12 cellular contexts compared by ENCODE assay signal in genomic region chr17:41255381-41256286, GRCh38. TPM values are rescaled to one million over a fixed set of nuclear protein-coding genes. Genes with fewer than 3 reads are reported as not detected.
DNase-seq lines count a peak whose midpoint lies in the region; ATAC-seq, FAIRE-seq and TF ChIP-seq lines count a peak whose summit lies in the region.
"Not testable (repeated sequence)": the region's sequence is repeated elsewhere in the genome, so short reads cannot be mapped to it uniquely, and the experiment has no call there.
"Had no signal": no experiment of that assay in that cellular context is flagged by ENCODE, and none has a peak within 500 bp of the region (broad histone marks: within the 10 kb centered on the region; RNA-seq: fewer than 3 reads in every experiment).

Gene KRTAP9-9, plus strand, starts transcription at chr17:41255384.

- POLR2A ChIA-PET in A549 (lab: Yijun Ruan, JAX) = not testable (repeated sequence)

- not testable (repeated sequence) for H4K91ac ChIP-seq in neuronal stem cell (ENCODE audit: low read depth, low read length, poor library complexity)

- 41% methylated on average over 4 of the region's 5 CpGs for WGBS in A549 (ENCODE audit: missing lambda C conversion rate)
- no CpG with 5 or more reads among the region's 5 CpGs for WGBS in neuronal stem cell (ENCODE audit: extremely low coverage in 2 of 2, insufficient read length in 2 of 2, insufficient replicate concordance in 1 of 2), 2 donors

- not testable (repeated sequence) for ATAC-seq in A549, Right ventricle myocardium inferior

- not testable (repeated sequence) for TF ChIP-seq CTCF in A549 (IDR thresholded peaks at IDR 0.05); GM13977 (IDR thresholded peaks at IDR 0.05; ENCODE audit: extremely low read depth, insufficient read depth, missing control alignments)

- DNase-seq in A549 (ENCODE audit: low read depth in 1 of 2, low spot score in 1 of 2); neuronal stem cell (ENCODE audit: low spot score): not testable (repeated sequence)
- peak; percentile 49 for DNase-seq in EH (ENCODE audit: low read depth)
- peak; percentile 0 for DNase-seq in GM13977 (ENCODE audit: low spot score)
- peak; percentile 29 for DNase-seq in activated CD4-positive, alpha-beta T cell treated with anti-CD3 and anti-CD28 coated beads, Interleukin-2, amount 10 ng/mL, durations not matched to agents 24 days and 14 days
- peak; percentile 9 for DNase-seq in fibroblast of gingiva (ENCODE audit: low read depth)
- peak; percentile 60 for DNase-seq in Right ventricle myocardium inferior (ENCODE audit: missing footprints)

- H3K9me3 Mint-ChIP-seq in activated CD4-positive, alpha-beta T cell treated with anti-CD3 and anti-CD28 coated beads, Interleukin-2, amount 10 ng/mL, durations not matched to agents 24 days and 14 days = not testable (repeated sequence)

- FAIRE-seq in A549 (lab: Jason Lieb, UNC) = peak; percentile 32

- H3K27ac Mint-ChIP-seq in activated CD4-positive, alpha-beta T cell treated with anti-CD3 and anti-CD28 coated beads, Interleukin-2, amount 10 ng/mL, durations not matched to agents 24 days and 14 days = not testable (repeated sequence)

- not testable (repeated sequence) for H2BK15ac ChIP-seq in neuronal stem cell (ENCODE audit: low read length)

- H3K27me3 ChIP-seq in neuronal stem cell (ENCODE audit: control insufficient read depth in 3 of 3, insufficient read depth in 3 of 3, low read depth in 1 of 3, low read length in 3 of 3) = not testable (repeated sequence)

- H3K36me3 ChIP-seq in neuronal stem cell (replicated peaks in 1 of 2; ENCODE audit: control insufficient read depth in 2 of 2, insufficient read depth in 2 of 2, low read length in 2 of 2) = not testable (repeated sequence)

- H3K23ac ChIP-seq in neuronal stem cell (ENCODE audit: low read depth, low read length, poor library complexity) = not testable (repeated sequence)

- H4K8ac ChIP-seq in neuronal stem cell (ENCODE audit: low read depth, low read length) = peak within 1 kb of the TSS; percentile 82

- not testable (repeated sequence) for H3K27ac ChIP-seq in A549; neuronal stem cell (replicated peaks; ENCODE audit: low read length)

- not testable (repeated sequence) for TF ChIP-seq EP300 in A549 (IDR thresholded peaks at IDR 0.05); Ishikawa (IDR thresholded peaks at IDR 0.05; ENCODE audit: borderline replicate concordance)

- H3K9me3 ChIP-seq in A549; neuronal stem cell (replicated peaks in 1 of 2; ENCODE audit: control insufficient read depth in 2 of 2, insufficient read depth in 1 of 2, low read depth in 1 of 2, low read length in 2 of 2): not testable (repeated sequence)

- H3K4ac ChIP-seq in neuronal stem cell (ENCODE audit: low read length) = not testable (repeated sequence)

- CTCF ChIA-PET in A549 (lab: Yijun Ruan, JAX) = not testable (repeated sequence)

- in situ Hi-C loops in GM13977 (cut with MboI; ENCODE audit: low pct_unique_long_range_greater_than_20kb, low sequenced_read_pairs, unreplicated experiment) = not testable (repeated sequence)

- not testable (repeated sequence) for H3K79me1 ChIP-seq in neuronal stem cell (ENCODE audit: low read depth, low read length)

- not testable (repeated sequence) for H3K4me3 ChIP-seq in A549; neuronal stem cell (ENCODE audit: low read length in 2 of 2)

- H3K14ac ChIP-seq in neuronal stem cell (ENCODE audit: low read length) = not testable (repeated sequence)

- H3K4me1 ChIP-seq in A549; neuronal stem cell (ENCODE audit: control insufficient read depth in 2 of 2, insufficient read depth in 1 of 2, low read depth in 1 of 2, low read length in 2 of 2): not testable (repeated sequence)

- not testable (repeated sequence) for H2AFZ ChIP-seq in neuronal stem cell (ENCODE audit: low read length)

- not testable (repeated sequence) for H3K4me3 Mint-ChIP-seq in activated CD4-positive, alpha-beta T cell treated with anti-CD3 and anti-CD28 coated beads, Interleukin-2, amount 10 ng/mL, durations not matched to agents 24 days and 14 days

- not testable (repeated sequence) for H2AK5ac ChIP-seq in neuronal stem cell (ENCODE audit: low read depth, low read length)

- not testable (repeated sequence) for TF ChIP-seq RAD21 in A549 (conservative IDR thresholded peaks at IDR 0.05 in 1 of 2, IDR thresholded peaks at IDR 0.05 in 1 of 2); Ishikawa (IDR thresholded peaks at IDR 0.05; ENCODE audit: low read depth)

- H3K18ac ChIP-seq in neuronal stem cell (ENCODE audit: low read length) = peak within 1 kb of the TSS; percentile 76

- not testable (repeated sequence) for H3K4me1 Mint-ChIP-seq in activated CD4-positive, alpha-beta T cell treated with anti-CD3 and anti-CD28 coated beads, Interleukin-2, amount 10 ng/mL, durations not matched to agents 24 days and 14 days

- H3K9ac ChIP-seq in neuronal stem cell (ENCODE audit: low read depth, low read length, poor library complexity) = peak within 1 kb of the TSS; percentile 44

- intact Hi-C loops in activated CD4-positive, alpha-beta T cell treated with anti-CD3 and anti-CD28 coated beads, Interleukin-2, amount 10 ng/mL, durations not matched to agents 24 days and 14 days (cut with micrococcal nuclease) = loop anchor here (5.0 kb wide), 1 partner anchor 42 kb away; no protein-coding TSS in a partner anchor
- intact Hi-C loops in Right ventricle myocardium inferior (cut with DNase I) = not testable (repeated sequence)

- not testable (repeated sequence) for H2BK12ac ChIP-seq in neuronal stem cell (ENCODE audit: low read length)

- H3K27me3 Mint-ChIP-seq in activated CD4-positive, alpha-beta T cell treated with anti-CD3 and anti-CD28 coated beads, Interleukin-2, amount 10 ng/mL, durations not matched to agents 24 days and 14 days = peaks cover 35% of the 10 kb centered on the region

- H2BK120ac ChIP-seq in neuronal stem cell (ENCODE audit: low read depth, low read length) = not testable (repeated sequence)

- not testable (repeated sequence) for H3K4me2 ChIP-seq in A549; neuronal stem cell (ENCODE audit: insufficient read depth, low read length, poor library complexity, severe bottlenecking)

- H3K36me3 Mint-ChIP-seq in activated CD4-positive, alpha-beta T cell treated with anti-CD3 and anti-CD28 coated beads, Interleukin-2, amount 10 ng/mL, durations not matched to agents 24 days and 14 days (ENCODE audit: low read depth) = not testable (repeated sequence)

- not testable (repeated sequence) for H2BK5ac ChIP-seq in neuronal stem cell (ENCODE audit: low read length)

- TF ChIP-seq POLR2A in A549 (IDR thresholded peaks at IDR 0.05; ENCODE audit: low read length) = not testable (repeated sequence)

TF ChIP-seq in Ishikawa, 13 proteins besides CTCF, POLR2A, EP300 and RAD21:
- TF ChIP-seq TCF12 (IDR thresholded peaks at IDR 0.05; ENCODE audit: low read depth) = peak; percentile 61; the same call in 1 of the 2 replicates

RNA-seq across cellular contexts. Expression of gene KRTAP9-9, which starts in this region (rescaled TPM):
- not detected in 2 replicates for polyA plus RNA-seq in A549 (2011; rRNA removed)
- not detected in 2 replicates for polyA plus RNA-seq in A549 (2012; cell fraction: cytosol; rRNA removed)
- not detected in 2 replicates for polyA plus RNA-seq in A549 (2012; cell fraction: nucleus; rRNA removed)
- polyA plus RNA-seq in A549 (2017; fragmentation: RNase III; extraction: RNeasy Plus Mini Kit Qiagen cat#74134 plus additional on column Dnase treatment) = not detected in 3 replicates
- not detected in 2 replicates for polyA minus RNA-seq in A549 (2011; rRNA and poly(A)+ RNA removed)
- not detected in 2 replicates for total RNA-seq in activated CD4-positive, alpha-beta T cell treated with anti-CD3 and anti-CD28 coated beads, Interleukin-2, amount 10 ng/mL, durations not matched to agents 24 days and 14 days
- not detected for total RNA-seq in Right ventricle myocardium inferior
- not detected for polyA plus RNA-seq in neuronal stem cell (2013, experiment 1 of 2)
- not detected for polyA plus RNA-seq in neuronal stem cell (2013, experiment 2 of 2)
- total RNA-seq: CD4-positive, alpha-beta memory T cell; GM12878; H1; HepG2 had no signal
- polyA plus RNA-seq: CD4-positive, alpha-beta memory T cell; GM12878; H1; HepG2 had no signal

Comparison
In these comparisons a context has a peak if more than half of its experiments do, and no peak if none do; other contexts are left out.
1. Peak in DNase-seq in activated CD4-positive, alpha-beta T cell treated with anti-CD3 and anti-CD28 coated beads, Interleukin-2, amount 10 ng/mL, durations not matched to agents 24 days and 14 days; RNA of the gene not detected or under 1 TPM.
2. Peak in DNase-seq in Right ventricle myocardium inferior; RNA of the gene not detected or under 1 TPM.